10 cellular contexts compared by ENCODE assay signal in genomic region chr15:76140069-76140454, GRCh38.
DNase-seq lines count a peak whose midpoint lies in the region; ATAC-seq, FAIRE-seq and TF ChIP-seq lines count a peak whose summit lies in the region.
"Had no signal": no experiment of that assay in that cellular context is flagged by ENCODE, and none has a peak within 500 bp of the region (broad histone marks: within the 10 kb centered on the region; RNA-seq: fewer than 3 reads in every experiment).

No MANE protein-coding gene starts in this region.

- no peaks in the 10 kb centered on the region for H3K36me3 ChIP-seq in keratinocyte (ENCODE audit: control insufficient read depth in 2 of 2, extremely low read depth in 1 of 2, insufficient read depth in 2 of 2, low read length in 2 of 2)
- no peaks in the 10 kb centered on the region for H3K36me3 ChIP-seq in upper lobe of right lung
- no peaks in the 10 kb centered on the region for H3K36me3 ChIP-seq in BE2C
- H3K36me3 ChIP-seq: esophagus squamous epithelium had no signal

- FAIRE-seq in keratinocyte (lab: Jason Lieb, UNC) = no peak
- FAIRE-seq: bronchial epithelial cell had no signal

- H3K4me2 ChIP-seq in keratinocyte (ENCODE audit: control insufficient read depth, extremely low read depth, insufficient read depth, low read depth, low read length) = peak overlapping the region; percentile 50

- H3K4me3 ChIP-seq in keratinocyte (ENCODE audit: control insufficient read depth in 2 of 3, extremely low read depth in 1 of 3, insufficient read depth in 2 of 3, low read depth in 1 of 3, low read length in 3 of 3) (no peak overlapping the region), upper lobe of right lung (no peak overlapping the region), BE2C (ENCODE audit: low read depth, low read length) (no peak overlapping the region)

- peak overlapping the region; percentile 71 for H2AFZ ChIP-seq in keratinocyte (ENCODE audit: control insufficient read depth, low read length)

- H3K79me2 ChIP-seq in keratinocyte (ENCODE audit: control insufficient read depth, insufficient read depth, low read length) = no peaks in the 10 kb centered on the region

- no peaks in the 10 kb centered on the region for H4K20me1 ChIP-seq in keratinocyte (ENCODE audit: control insufficient read depth, extremely low read depth, insufficient read depth, low read length)

- H3K9ac ChIP-seq in keratinocyte (ENCODE audit: control insufficient read depth, extremely low read depth, insufficient read depth, low read length) = peak overlapping the region; percentile 46

- dilution Hi-C loops in keratinocyte (cut with MboI; ENCODE audit: extremely low pct_ligation_motif_present, low sequenced_read_pairs) = no loop called here

- intact Hi-C loops in Right ventricle myocardium superior (cut with DNase I) (no loop called here), cardiac septum (cut with DNase I) (loop anchor here (10.0 kb wide), 1 partner anchor 325 kb away; no protein-coding TSS in a partner anchor), upper lobe of right lung (cut with DNase I) (no loop called here)

- H3K27ac ChIP-seq in keratinocyte (ENCODE audit: control insufficient read depth, insufficient read depth, low read length) = no peak overlapping the region
- H3K27ac ChIP-seq in upper lobe of right lung = peak overlapping the region; percentile 26

- H3K27me3 ChIP-seq in keratinocyte (ENCODE audit: control insufficient read depth, extremely low read depth, insufficient read depth, low read length) (no peaks in the 10 kb centered on the region), upper lobe of right lung (peaks cover 6% of the 10 kb centered on the region), BE2C (peaks cover 63% of the 10 kb centered on the region)

- TF ChIP-seq CTCF in keratinocyte (optimal IDR thresholded peaks at IDR 0.05 in 1 of 3, IDR thresholded peaks at IDR 0.05 in 1 of 3, conservative IDR thresholded peaks at IDR 0.05 in 1 of 3; ENCODE audit: extremely low read depth in 1 of 3, insufficient read depth in 2 of 3, low read length in 3 of 3) = no peak
- no peak for TF ChIP-seq CTCF in upper lobe of right lung (IDR thresholded peaks at IDR 0.05)
- no peak for TF ChIP-seq CTCF in BE2C (IDR thresholded peaks at IDR 0.05; ENCODE audit: low read depth, low read length)

- H3K9me1 ChIP-seq in keratinocyte (ENCODE audit: control insufficient read depth, extremely low read depth, insufficient read depth, low read length) = no peaks in the 10 kb centered on the region

- H3K4me1 ChIP-seq in keratinocyte (ENCODE audit: control insufficient read depth, extremely low read depth, insufficient read depth, low read length) (peaks cover 24% of the 10 kb centered on the region), upper lobe of right lung (peaks cover 7% of the 10 kb centered on the region), BE2C (no peaks in the 10 kb centered on the region)

- H3K9me3 ChIP-seq in keratinocyte (ENCODE audit: control insufficient read depth, low read depth, low read length) (no peaks in the 10 kb centered on the region), upper lobe of right lung (no peaks in the 10 kb centered on the region), BE2C (no peaks in the 10 kb centered on the region)
- H3K9me3 ChIP-seq: esophagus squamous epithelium had no signal

- ATAC-seq in Right ventricle myocardium superior (ENCODE audit: poor library complexity) (peak; percentile 55), upper lobe of right lung (peak; percentile 17), GM19397 (IDR thresholded peaks at IDR 0.05; ENCODE audit: unreplicated experiment) (no peak)

- DNase-seq in Right ventricle myocardium superior (peak; percentile 70), cardiac septum (ENCODE audit: low spot score) (no peak), cerebellar cortex (ENCODE audit: low spot score) (peak; percentile 95), keratinocyte (ENCODE audit: low read depth, low spot score) (no peak), upper lobe of right lung (no peak), DMS79 (lab: John Stamatoyannopoulos, UW) (no peak), BE2C (no peak)
- DNase-seq: esophagus squamous epithelium had no signal

Comparison
In these comparisons a context has a peak if more than half of its experiments do, and no peak if none do; other contexts are left out.
1. DNase-seq: peak in Right ventricle myocardium superior (single experiment) and cerebellar cortex (single experiment); none in cardiac septum (single experiment), keratinocyte (single experiment), upper lobe of right lung (single experiment), DMS79 (single experiment) and BE2C (single experiment).